Comparison of ENCODE assay signal across 8 cellular contexts in the genomic region with DNA sequence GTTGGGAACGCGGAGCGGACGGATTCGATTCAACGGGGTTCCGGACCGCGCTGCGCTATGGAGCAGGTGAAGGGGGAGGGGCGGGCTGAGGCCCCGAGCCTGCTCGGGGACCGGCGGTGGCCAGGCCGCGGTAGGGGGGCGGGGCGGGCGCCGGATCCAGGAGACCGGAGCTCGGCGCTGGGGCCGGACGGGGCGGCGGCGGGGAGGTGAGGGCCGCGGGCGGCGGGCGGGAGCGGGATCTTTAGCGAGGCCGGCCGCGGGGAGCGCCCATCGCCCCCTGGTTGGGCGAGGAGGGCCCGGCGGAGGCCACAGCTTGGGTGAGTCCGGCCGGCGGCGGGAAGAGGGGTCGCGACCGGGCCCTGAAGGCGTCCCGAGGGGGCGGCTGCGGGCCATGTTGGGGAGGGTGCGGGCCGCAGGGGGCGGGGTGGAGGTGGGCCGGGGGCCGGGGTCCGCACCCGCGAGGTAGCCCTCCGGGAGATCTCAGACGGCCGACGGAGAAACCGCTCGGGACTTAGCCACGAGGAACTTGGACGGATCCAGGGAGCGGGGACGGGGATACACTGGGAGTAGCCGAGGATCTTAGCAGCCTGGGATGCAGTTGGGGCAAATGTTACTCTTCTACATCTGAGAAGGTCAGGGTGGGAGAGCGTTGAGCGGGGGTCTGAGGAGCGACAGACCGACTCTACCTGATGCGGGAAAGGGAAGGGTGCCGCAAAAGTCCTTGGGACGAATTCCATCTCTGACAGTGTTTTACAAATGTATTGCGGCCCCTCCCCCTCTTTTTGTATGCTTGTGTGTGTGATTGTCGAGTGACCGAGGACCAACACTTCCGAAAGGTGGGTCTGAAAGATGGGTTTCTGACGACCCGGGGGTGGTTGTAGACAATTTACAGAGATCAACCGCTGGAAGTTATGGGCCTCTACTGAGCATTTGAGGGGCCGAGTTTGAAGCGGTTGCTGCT. TPM values are rescaled to one million over a fixed set of nuclear protein-coding genes. Genes with fewer than 3 reads are reported as not detected.
DNase-seq lines count a peak whose midpoint lies in the region; ATAC-seq, FAIRE-seq and TF ChIP-seq lines count a peak whose summit lies in the region.

No MANE protein-coding gene starts in this region.

- H3K4me1 ChIP-seq in tibial artery: peaks cover 0 to 43% (median 28%) of the 10 kb centered on the region in 4 donors

- no peaks in the 10 kb centered on the region for H3K9me3 ChIP-seq in tibial artery

- no peaks in the 10 kb centered on the region for H3K9me3 Mint-ChIP-seq in activated naive CD4-positive, alpha-beta T cell treated with anti-CD3 and anti-CD28 coated beads, Interleukin-2, amount 50 U/mL, for 72 hours
- H3K9me3 Mint-ChIP-seq in nephron progenitor cell: no peaks in the 10 kb centered on the region

- no peak for TF ChIP-seq RAD21 in Ishikawa (IDR thresholded peaks at IDR 0.05; ENCODE audit: low read depth)

- H3K4me3 Mint-ChIP-seq in nephron progenitor cell: peak overlapping the region; percentile 93

- no peak for FAIRE-seq in urothelium cell line (lab: Jason Lieb, UNC)

- no peaks in the 10 kb centered on the region for H3K27me3 ChIP-seq in tibial artery

- no peak for TF ChIP-seq CTCF in nephron progenitor cell (IDR thresholded peaks at IDR 0.05)
- no peak for TF ChIP-seq CTCF in tibial artery (IDR thresholded peaks at IDR 0.05)

- H3K27me3 Mint-ChIP-seq in nephron progenitor cell (ENCODE audit: low read depth, poor library complexity): no peaks in the 10 kb centered on the region

- H3K27ac ChIP-seq in tibial artery: peak overlapping the region in 1 of 2 donors; percentile 85

- H3K36me3 Mint-ChIP-seq in activated naive CD4-positive, alpha-beta T cell treated with anti-CD3 and anti-CD28 coated beads, Interleukin-2, amount 50 U/mL, for 72 hours: peaks cover 6 to 10% of the 10 kb centered on the region in 2 donors
- peaks cover 17% of the 10 kb centered on the region for H3K36me3 Mint-ChIP-seq in nephron progenitor cell (ENCODE audit: low read depth)

- DNase-seq in ELR (ENCODE audit: low read depth) (peak; percentile 24), nephron progenitor cell (no peak), dedifferentiated amniotic fluid mesenchymal stem cell (ENCODE audit: extremely low spot score) (no peak), urothelium cell line (ENCODE audit: low spot score) (no peak), DMS79 treated with DMSO at 0.1 percent for 48 hours (lab: John Stamatoyannopoulos, UW) (no peak), tibial artery (no peak)
- DNase-seq in activated naive CD4-positive, alpha-beta T cell treated with anti-CD3 and anti-CD28 coated beads, Interleukin-2, amount 50 U/mL, for 72 hours (ENCODE audit: low spot score in 2 of 2): peak; percentile 54 to 71

- no peak; the same call in 1 of the 2 replicates for TF ChIP-seq EP300 in Ishikawa (IDR thresholded peaks at IDR 0.05; ENCODE audit: borderline replicate concordance)

- intact Hi-C loops in tibial artery (cut with DNase I; ENCODE audit: low total_unique reads): loop anchor here (5.0 kb wide), 1 partner anchor 41 kb away; the partner anchor contains the start of genes NUDT22 and TRPT1

- no peak overlapping the region for H3K4me3 ChIP-seq in tibial artery

- peaks cover 38% of the 10 kb centered on the region for H3K4me1 Mint-ChIP-seq in nephron progenitor cell

- H3K36me3 ChIP-seq in tibial artery: peaks cover 0 to 7% (median 0%) of the 10 kb centered on the region in 3 donors

- no peak for ATAC-seq in activated naive CD4-positive, alpha-beta T cell treated with anti-CD3 and anti-CD28 coated beads, Interleukin-2, amount 50 U/mL, for 72 hours

- peak overlapping the region in 1 of 2 donors; percentile 99 for H3K27ac Mint-ChIP-seq in activated naive CD4-positive, alpha-beta T cell treated with anti-CD3 and anti-CD28 coated beads, Interleukin-2, amount 50 U/mL, for 72 hours
- peak overlapping the region; percentile 99 for H3K27ac Mint-ChIP-seq in nephron progenitor cell

TF ChIP-seq in Ishikawa, 13 proteins besides CTCF, POLR2A, EP300 and RAD21:
- TF ChIP-seq FOXM1 (IDR thresholded peaks at IDR 0.05; ENCODE audit: borderline replicate concordance, low read depth): no peak
- TF ChIP-seq, protein P1, sequence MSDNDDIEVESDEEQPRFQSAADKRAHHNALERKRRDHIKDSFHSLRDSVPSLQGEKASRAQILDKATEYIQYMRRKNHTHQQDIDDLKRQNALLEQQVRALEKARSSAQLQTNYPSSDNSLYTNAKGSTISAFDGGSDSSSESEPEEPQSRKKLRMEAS (IDR thresholded peaks at IDR 0.05): peak; percentile 90
- peak; percentile 48; the same call in 1 of the 2 replicates for TF ChIP-seq TCF12 (IDR thresholded peaks at IDR 0.05; ENCODE audit: low read depth)
- no peak for TF ChIP-seq TEAD4 (IDR thresholded peaks at IDR 0.05)
- TF ChIP-seq REST (IDR thresholded peaks at IDR 0.05; ENCODE audit: low read depth): no peak
- TF ChIP-seq TAF1 (IDR thresholded peaks at IDR 0.05; ENCODE audit: low read depth): 0 out of 2 replicates have a peak, but pooled peaks have one; percentile 53
- TF ChIP-seq ZBTB7A (IDR thresholded peaks at IDR 0.05; ENCODE audit: low read depth): peak; percentile 33; the same call in 1 of the 2 replicates

RNA-seq across cellular contexts. Expression of gene STIP1, which starts 0.5 kb away (rescaled TPM):
- total RNA-seq in activated naive CD4-positive, alpha-beta T cell treated with anti-CD3 and anti-CD28 coated beads, Interleukin-2, amount 50 U/mL, for 72 hours: 100 to 1,000 TPM; 328 to 366 TPM

RNA-seq across cellular contexts. Expression of gene FERMT3, which starts 20.0 kb away (rescaled TPM):
- total RNA-seq in activated naive CD4-positive, alpha-beta T cell treated with anti-CD3 and anti-CD28 coated beads, Interleukin-2, amount 50 U/mL, for 72 hours: 100 to 1,000 TPM; 142 to 193 TPM

RNA-seq across cellular contexts. Expression of gene MACROD1, which starts 20.6 kb away (rescaled TPM):
- total RNA-seq in activated naive CD4-positive, alpha-beta T cell treated with anti-CD3 and anti-CD28 coated beads, Interleukin-2, amount 50 U/mL, for 72 hours: 10 to 100 TPM; 11.0 to 25.3 TPM

RNA-seq across cellular contexts. Expression of gene TRPT1, which starts 39.5 kb away (rescaled TPM):
- total RNA-seq in activated naive CD4-positive, alpha-beta T cell treated with anti-CD3 and anti-CD28 coated beads, Interleukin-2, amount 50 U/mL, for 72 hours: 10 to 100 TPM; 31.2 to 36.5 TPM

RNA-seq across cellular contexts. Expression of gene NUDT22, which starts 39.6 kb away (rescaled TPM):
- total RNA-seq in activated naive CD4-positive, alpha-beta T cell treated with anti-CD3 and anti-CD28 coated beads, Interleukin-2, amount 50 U/mL, for 72 hours: 10 to 100 TPM; 87.4 to 88.8 TPM

Comparison
In these comparisons a context has a peak if more than half of its experiments do, and no peak if none do; other contexts are left out.
1. DNase-seq: peak in ELR (single experiment) and activated naive CD4-positive, alpha-beta T cell treated with anti-CD3 and anti-CD28 coated beads, Interleukin-2, amount 50 U/mL, for 72 hours (2 of 2); none in nephron progenitor cell (single experiment), dedifferentiated amniotic fluid mesenchymal stem cell (single experiment), urothelium cell line (single experiment), DMS79 treated with DMSO at 0.1 percent for 48 hours (single experiment) and tibial artery (0 of 2).